ENCODE assay signal across 1 cellular context in the genomic region with DNA sequence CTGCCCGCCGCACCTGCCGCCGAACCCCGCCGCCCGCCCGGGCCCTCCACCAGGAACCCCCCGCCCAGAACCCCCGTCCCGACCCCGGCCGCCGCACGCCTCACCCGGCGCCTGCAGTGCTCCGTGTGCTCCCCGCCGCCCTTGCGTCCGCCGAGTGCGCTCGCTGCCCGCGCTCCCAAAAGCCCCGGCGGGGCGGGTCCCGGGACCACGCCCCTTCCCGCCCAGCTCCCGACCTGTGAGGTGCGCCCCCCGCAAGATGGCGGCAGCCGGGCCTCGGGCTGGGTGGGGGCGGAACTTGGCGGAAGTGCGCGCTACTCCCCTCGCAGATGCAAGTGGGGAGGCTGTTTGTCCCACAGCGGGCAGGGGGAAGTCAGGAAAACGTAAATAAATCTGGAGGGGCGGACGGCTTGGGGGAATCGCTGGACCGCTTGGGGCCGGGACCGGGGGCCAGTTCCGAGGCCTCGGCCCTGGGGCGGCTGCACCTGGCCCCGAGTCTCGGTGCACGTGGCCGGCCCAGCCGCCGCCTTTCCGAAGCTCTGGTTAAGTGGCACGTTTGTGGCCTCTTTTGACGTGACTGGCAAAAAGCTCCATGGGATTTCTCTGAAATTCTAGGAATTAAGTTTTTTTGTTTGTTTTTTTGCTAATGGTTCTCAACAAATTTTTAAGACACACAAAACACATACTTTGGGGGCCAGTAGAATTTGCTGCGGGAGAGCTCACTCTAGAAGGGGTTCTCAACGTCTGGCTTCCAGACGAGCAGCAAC.
TF ChIP-seq lines count a peak whose summit lies in the region.

Gene EZR, minus strand, starts transcription at position 156 of the 764 bp plus-strand sequence. CDS start 1,275 bp downstream, outside the sequence.

TF ChIP-seq in HepG2, 621 proteins besides CTCF, POLR2A, EP300 and RAD21 (continued from another document and continues in another):
- TF ChIP-seq PRDM10 (CRISPR knock-in tag; IDR thresholded peaks at IDR 0.05; ENCODE audit: low read depth) (peak; percentile 18; the same call in 1 of the 2 replicates), ARID2 (CRISPR knock-in tag; IDR thresholded peaks at IDR 0.05; ENCODE audit: borderline replicate concordance) (peak; percentile 97), ZNF382 (CRISPR knock-in tag; IDR thresholded peaks at IDR 0.05; ENCODE audit: borderline replicate concordance) (no peak), SP4 (CRISPR knock-in tag; IDR thresholded peaks at IDR 0.05) (peak; percentile 77), ELK4 (CRISPR knock-in tag; IDR thresholded peaks at IDR 0.05; ENCODE audit: borderline replicate concordance) (0 out of 2 replicates have a peak, but pooled peaks have one; percentile 7), GPBP1L1 (CRISPR knock-in tag; IDR thresholded peaks at IDR 0.05) (no peak), EED (CRISPR knock-in tag; IDR thresholded peaks at IDR 0.05) (peak; percentile 62; the same call in 1 of the 2 replicates), MBNL3 (CRISPR knock-in tag; conservative IDR thresholded peaks at IDR 0.05) (no peak), NFKB2 (CRISPR knock-in tag; IDR thresholded peaks at IDR 0.05; ENCODE audit: borderline replicate concordance) (peak; percentile 93), ARNT (IDR thresholded peaks at IDR 0.05) (no peak), ZBTB1 (CRISPR knock-in tag; IDR thresholded peaks at IDR 0.05; ENCODE audit: borderline replicate concordance) (no peak), ZNF672 (CRISPR knock-in tag; IDR thresholded peaks at IDR 0.05) (no peak), TBX3 (IDR thresholded peaks at IDR 0.05; ENCODE audit: borderline replicate concordance) (no peak), ERF (CRISPR knock-in tag; IDR thresholded peaks at IDR 0.05) (peak; percentile 54), AHR (CRISPR knock-in tag; IDR thresholded peaks at IDR 0.05) (peak; percentile 20; the same call in 1 of the 2 replicates), TCF12 (IDR thresholded peaks at IDR 0.05) (no peak), TCF12 (CRISPR knock-in tag; IDR thresholded peaks at IDR 0.05) (peak; percentile 77), SCMH1 (CRISPR knock-in tag; IDR thresholded peaks at IDR 0.05; ENCODE audit: borderline replicate concordance) (no peak), ARNT2 (CRISPR knock-in tag; IDR thresholded peaks at IDR 0.05; ENCODE audit: low read depth) (peak; percentile 90), EEA1 (CRISPR knock-in tag; IDR thresholded peaks at IDR 0.05; ENCODE audit: borderline replicate concordance) (peak; percentile 73; the same call in 1 of the 2 replicates), MZF1 (CRISPR knock-in tag; IDR thresholded peaks at IDR 0.05; ENCODE audit: borderline replicate concordance) (no peak), KLF16 (CRISPR knock-in tag; IDR thresholded peaks at IDR 0.05) (peak; percentile 61 to 77; a peak in 3 of 4 replicates), ZNF788 (CRISPR knock-in tag; IDR thresholded peaks at IDR 0.05; ENCODE audit: borderline replicate concordance) (peak; percentile 18; the same call in 1 of the 2 replicates), MXD3 (CRISPR knock-in tag; IDR thresholded peaks at IDR 0.05) (peak; percentile 87), HDAC1 (CRISPR knock-in tag; IDR thresholded peaks at IDR 0.05) (peak; percentile 68), NCOA1 (CRISPR knock-in tag; IDR thresholded peaks at IDR 0.05) (0 out of 2 replicates have a peak, but pooled peaks have one; percentile 24), HNF4A (CRISPR knock-in tag; IDR thresholded peaks at IDR 0.05) (0 out of 2 replicates have a peak, but pooled peaks have one; percentile 22), ZNF230 (CRISPR knock-in tag; IDR thresholded peaks at IDR 0.05) (peak; percentile 96; the same call in 1 of the 2 replicates), KMT2B (CRISPR knock-in tag; IDR thresholded peaks at IDR 0.05) (peak; percentile 64), NFRKB (IDR thresholded peaks at IDR 0.05) (no peak), TCF7L2 (IDR thresholded peaks at IDR 0.05; ENCODE audit: low read depth, low read length) (no peak), HOXA9 (CRISPR knock-in tag; IDR thresholded peaks at IDR 0.05; ENCODE audit: borderline replicate concordance) (0 out of 2 replicates have a peak, but pooled peaks have one; percentile 22), ATRX (CRISPR knock-in tag; IDR thresholded peaks at IDR 0.05; ENCODE audit: borderline replicate concordance) (no peak), THYN1 (CRISPR knock-in tag; IDR thresholded peaks at IDR 0.05; ENCODE audit: borderline replicate concordance, low read depth) (0 out of 2 replicates have a peak, but pooled peaks have one; percentile 49), PLSCR1 (CRISPR knock-in tag; IDR thresholded peaks at IDR 0.05; ENCODE audit: borderline replicate concordance) (no peak), ZNF703 (CRISPR knock-in tag; IDR thresholded peaks at IDR 0.05; ENCODE audit: borderline replicate concordance) (peak; percentile 33; the same call in 1 of the 2 replicates), NFE2 (CRISPR knock-in tag; IDR thresholded peaks at IDR 0.05) (no peak), MED1 (CRISPR knock-in tag; IDR thresholded peaks at IDR 0.05) (peak; percentile 37; the same call in 1 of the 2 replicates), ZNF747 (CRISPR knock-in tag; IDR thresholded peaks at IDR 0.05; ENCODE audit: borderline replicate concordance) (peak; percentile 54; the same call in 1 of the 2 replicates), ZNF3 (CRISPR knock-in tag; IDR thresholded peaks at IDR 0.05) (no peak; the same call in 1 of the 2 replicates), MEIS1 (CRISPR knock-in tag; IDR thresholded peaks at IDR 0.05; ENCODE audit: borderline replicate concordance) (no peak), ZNF749 (CRISPR knock-in tag; IDR thresholded peaks at IDR 0.05; ENCODE audit: borderline replicate concordance) (no peak; the same call in 1 of the 2 replicates), HOXA5 (CRISPR knock-in tag; IDR thresholded peaks at IDR 0.05) (peak; percentile 74; the same call in 1 of the 2 replicates), ZNF44 (CRISPR knock-in tag; IDR thresholded peaks at IDR 0.05) (peak; percentile 89), IKZF1 (IDR thresholded peaks at IDR 0.05) (no peak), ZNF780A (CRISPR knock-in tag; IDR thresholded peaks at IDR 0.05) (no peak), ZSCAN31 (CRISPR knock-in tag; IDR thresholded peaks at IDR 0.05; ENCODE audit: low read depth) (no peak; the same call in 1 of the 2 replicates), ZSCAN29 (CRISPR knock-in tag; conservative IDR thresholded peaks at IDR 0.05) (no peak), SNAI1 (CRISPR knock-in tag; IDR thresholded peaks at IDR 0.05; ENCODE audit: borderline replicate concordance) (peak; percentile 82; the same call in 1 of the 2 replicates), ZNF563 (CRISPR knock-in tag; IDR thresholded peaks at IDR 0.05) (peak; percentile 96)
- TF ChIP-seq, protein P1, sequence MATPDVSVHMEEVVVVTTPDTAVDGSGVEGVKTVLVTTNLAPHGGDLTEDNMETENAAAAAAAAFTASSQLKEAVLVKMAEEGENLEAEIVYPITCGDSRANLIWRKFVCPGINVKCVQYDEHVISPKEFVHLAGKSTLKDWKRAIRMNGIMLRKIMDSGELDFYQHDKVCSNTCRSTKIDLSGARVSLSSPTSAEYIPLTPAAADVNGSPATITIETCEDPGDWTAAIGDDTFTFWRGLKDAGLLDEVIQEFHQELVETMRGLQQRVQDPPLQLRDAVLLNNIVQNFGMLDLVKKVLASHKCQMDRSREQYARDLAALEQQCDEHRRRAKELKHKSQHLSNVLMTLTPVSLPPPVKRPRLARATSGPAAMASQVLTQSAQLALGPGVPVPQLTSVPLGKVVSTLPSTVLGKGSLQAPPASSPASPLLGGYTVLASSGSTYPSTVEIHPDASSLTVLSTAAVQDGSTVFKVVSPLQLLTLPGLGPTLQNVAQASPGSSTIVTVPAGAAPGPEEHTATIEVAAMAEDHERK (CRISPR knock-in tag; IDR thresholded peaks at IDR 0.05; ENCODE audit: low read depth): no peak
- TF ChIP-seq, protein P2, sequence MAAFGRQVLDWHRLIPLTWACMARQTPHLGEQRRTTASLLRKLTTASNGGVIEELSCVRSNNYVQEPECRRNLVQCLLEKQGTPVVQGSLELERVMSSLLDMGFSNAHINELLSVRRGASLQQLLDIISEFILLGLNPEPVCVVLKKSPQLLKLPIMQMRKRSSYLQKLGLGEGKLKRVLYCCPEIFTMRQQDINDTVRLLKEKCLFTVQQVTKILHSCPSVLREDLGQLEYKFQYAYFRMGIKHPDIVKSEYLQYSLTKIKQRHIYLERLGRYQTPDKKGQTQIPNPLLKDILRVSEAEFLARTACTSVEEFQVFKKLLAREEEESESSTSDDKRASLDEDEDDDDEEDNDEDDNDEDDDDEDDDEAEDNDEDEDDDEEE (CRISPR knock-in tag; IDR thresholded peaks at IDR 0.05): 0 out of 2 replicates have a peak, but pooled peaks have one; percentile 17
- TF ChIP-seq, protein P3, sequence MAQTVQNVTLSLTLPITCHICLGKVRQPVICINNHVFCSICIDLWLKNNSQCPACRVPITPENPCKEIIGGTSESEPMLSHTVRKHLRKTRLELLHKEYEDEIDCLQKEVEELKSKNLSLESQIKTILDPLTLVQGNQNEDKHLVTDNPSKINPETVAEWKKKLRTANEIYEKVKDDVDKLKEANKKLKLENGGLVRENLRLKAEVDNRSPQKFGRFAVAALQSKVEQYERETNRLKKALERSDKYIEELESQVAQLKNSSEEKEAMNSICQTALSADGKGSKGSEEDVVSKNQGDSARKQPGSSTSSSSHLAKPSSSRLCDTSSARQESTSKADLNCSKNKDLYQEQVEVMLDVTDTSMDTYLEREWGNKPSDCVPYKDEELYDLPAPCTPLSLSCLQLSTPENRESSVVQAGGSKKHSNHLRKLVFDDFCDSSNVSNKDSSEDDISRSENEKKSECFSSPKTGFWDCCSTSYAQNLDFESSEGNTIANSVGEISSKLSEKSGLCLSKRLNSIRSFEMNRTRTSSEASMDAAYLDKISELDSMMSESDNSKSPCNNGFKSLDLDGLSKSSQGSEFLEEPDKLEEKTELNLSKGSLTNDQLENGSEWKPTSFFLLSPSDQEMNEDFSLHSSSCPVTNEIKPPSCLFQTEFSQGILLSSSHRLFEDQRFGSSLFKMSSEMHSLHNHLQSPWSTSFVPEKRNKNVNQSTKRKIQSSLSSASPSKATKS (CRISPR knock-in tag; IDR thresholded peaks at IDR 0.05): peak; percentile 66; the same call in 1 of the 2 replicates
- TF ChIP-seq, protein P4, sequence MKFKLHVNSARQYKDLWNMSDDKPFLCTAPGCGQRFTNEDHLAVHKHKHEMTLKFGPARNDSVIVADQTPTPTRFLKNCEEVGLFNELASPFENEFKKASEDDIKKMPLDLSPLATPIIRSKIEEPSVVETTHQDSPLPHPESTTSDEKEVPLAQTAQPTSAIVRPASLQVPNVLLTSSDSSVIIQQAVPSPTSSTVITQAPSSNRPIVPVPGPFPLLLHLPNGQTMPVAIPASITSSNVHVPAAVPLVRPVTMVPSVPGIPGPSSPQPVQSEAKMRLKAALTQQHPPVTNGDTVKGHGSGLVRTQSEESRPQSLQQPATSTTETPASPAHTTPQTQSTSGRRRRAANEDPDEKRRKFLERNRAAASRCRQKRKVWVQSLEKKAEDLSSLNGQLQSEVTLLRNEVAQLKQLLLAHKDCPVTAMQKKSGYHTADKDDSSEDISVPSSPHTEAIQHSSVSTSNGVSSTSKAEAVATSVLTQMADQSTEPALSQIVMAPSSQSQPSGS (CRISPR knock-in tag; IDR thresholded peaks at IDR 0.05): peak; percentile 46; the same call in 1 of the 2 replicates
